Comparison of ENCODE assay signal across 1 cellular context in genomic region chr7:100190059-100190711, GRCh38.
TF ChIP-seq lines count a peak whose summit lies in the region.

No MANE protein-coding gene starts in this region.

TF ChIP-seq in GM12878, 131 proteins besides CTCF, POLR2A, EP300 and RAD21:
- TF ChIP-seq SMC3 (IDR thresholded peaks at IDR 0.05; ENCODE audit: borderline replicate concordance, low read length) = peak; percentile 63; the same call in 1 of the 2 replicates
- TF ChIP-seq RELB (IDR thresholded peaks at IDR 0.05; ENCODE audit: low read depth) = 0 out of 2 replicates have a peak, but pooled peaks have one; percentile 15
- TF ChIP-seq, protein P1, sequence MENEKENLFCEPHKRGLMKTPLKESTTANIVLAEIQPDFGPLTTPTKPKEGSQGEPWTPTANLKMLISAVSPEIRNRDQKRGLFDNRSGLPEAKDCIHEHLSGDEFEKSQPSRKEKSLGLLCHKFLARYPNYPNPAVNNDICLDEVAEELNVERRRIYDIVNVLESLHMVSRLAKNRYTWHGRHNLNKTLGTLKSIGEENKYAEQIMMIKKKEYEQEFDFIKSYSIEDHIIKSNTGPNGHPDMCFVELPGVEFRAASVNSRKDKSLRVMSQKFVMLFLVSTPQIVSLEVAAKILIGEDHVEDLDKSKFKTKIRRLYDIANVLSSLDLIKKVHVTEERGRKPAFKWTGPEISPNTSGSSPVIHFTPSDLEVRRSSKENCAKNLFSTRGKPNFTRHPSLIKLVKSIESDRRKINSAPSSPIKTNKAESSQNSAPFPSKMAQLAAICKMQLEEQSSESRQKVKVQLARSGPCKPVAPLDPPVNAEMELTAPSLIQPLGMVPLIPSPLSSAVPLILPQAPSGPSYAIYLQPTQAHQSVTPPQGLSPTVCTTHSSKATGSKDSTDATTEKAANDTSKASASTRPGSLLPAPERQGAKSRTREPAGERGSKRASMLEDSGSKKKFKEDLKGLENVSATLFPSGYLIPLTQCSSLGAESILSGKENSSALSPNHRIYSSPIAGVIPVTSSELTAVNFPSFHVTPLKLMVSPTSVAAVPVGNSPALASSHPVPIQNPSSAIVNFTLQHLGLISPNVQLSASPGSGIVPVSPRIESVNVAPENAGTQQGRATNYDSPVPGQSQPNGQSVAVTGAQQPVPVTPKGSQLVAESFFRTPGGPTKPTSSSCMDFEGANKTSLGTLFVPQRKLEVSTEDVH (IDR thresholded peaks at IDR 0.05; ENCODE audit: low read depth, partially characterized antibody) = no peak
- TF ChIP-seq SP1 (IDR thresholded peaks at IDR 0.05; ENCODE audit: low read depth, low read length) = no peak
- no peak for TF ChIP-seq TCF12 (IDR thresholded peaks at IDR 0.05; ENCODE audit: low read depth, low read length)
- TF ChIP-seq SRF (IDR thresholded peaks at IDR 0.05; ENCODE audit: low read depth in 2 of 2, low read length in 2 of 2) = no peak
- peak; percentile 35; the same call in 1 of the 2 replicates for TF ChIP-seq SPI1 (IDR thresholded peaks at IDR 0.05; ENCODE audit: borderline replicate concordance, insufficient read depth, low read depth, low read length)
- peak; percentile 45 for TF ChIP-seq SKIL (IDR thresholded peaks at IDR 0.05; ENCODE audit: low read depth, poor library complexity, severe bottlenecking)
